Comparison of ENCODE assay signal across 12 cellular contexts in the genomic region with DNA sequence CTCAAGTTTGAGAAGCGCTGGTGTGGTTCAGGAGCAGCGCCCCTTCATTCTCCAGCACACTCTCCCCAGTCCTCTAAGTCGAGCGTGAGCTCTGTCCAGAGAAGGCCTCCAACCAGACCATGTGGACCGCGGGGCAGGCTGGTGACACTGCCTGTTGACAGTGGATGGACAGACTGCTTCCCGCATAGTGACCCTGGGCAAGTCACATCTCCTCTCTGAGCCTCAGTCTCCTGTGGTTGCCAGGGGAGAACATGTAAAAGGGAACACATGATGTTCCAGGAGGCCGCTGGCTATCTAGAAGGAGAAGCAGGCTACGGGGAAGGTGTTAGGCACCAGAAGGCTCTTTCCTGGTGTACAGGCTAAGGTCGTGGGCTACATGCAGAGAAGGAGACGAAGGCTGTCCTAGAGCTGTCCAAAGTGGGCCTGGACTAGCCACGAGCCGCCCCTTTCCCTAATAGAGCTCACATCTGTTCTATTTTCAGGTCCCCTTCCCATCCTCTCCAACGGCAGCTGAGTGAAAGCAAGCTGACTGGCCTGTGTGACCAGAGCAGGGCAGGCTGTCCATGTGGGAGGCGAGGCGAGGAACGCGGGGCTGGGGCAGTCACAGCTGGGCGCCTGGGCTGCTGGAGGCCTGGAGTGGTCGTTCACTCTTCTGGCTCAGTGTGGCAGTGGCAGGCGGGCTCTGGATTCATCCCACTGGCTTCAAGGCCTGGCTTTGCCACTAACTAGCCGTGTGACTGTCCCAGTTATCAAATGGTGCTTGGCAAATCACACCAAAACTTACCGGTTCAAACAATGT. TPM values are rescaled to one million over a fixed set of nuclear protein-coding genes. Genes with fewer than 3 reads are reported as not detected.
DNase-seq lines count a peak whose midpoint lies in the region; ATAC-seq, FAIRE-seq and TF ChIP-seq lines count a peak whose summit lies in the region.
"Had no signal": no experiment of that assay in that cellular context is flagged by ENCODE, and none has a peak within 500 bp of the region (broad histone marks: within the 10 kb centered on the region; RNA-seq: fewer than 3 reads in every experiment).

No MANE protein-coding gene starts in this region.

- H3K9me2 ChIP-seq in PC-3 (replicated peaks; ENCODE audit: low read length): no peaks in the 10 kb centered on the region

- peaks cover 75 to 93% (median 85%) of the 10 kb centered on the region in 3 donors for H3K4me1 Mint-ChIP-seq in CD8-positive, alpha-beta memory T cell

- no peaks in the 10 kb centered on the region for H3K27me3 Mint-ChIP-seq in CD8-positive, alpha-beta memory T cell

- H3K36me3 Mint-ChIP-seq in CD8-positive, alpha-beta memory T cell: peaks cover 8 to 82% (median 23%) of the 10 kb centered on the region in 3 donors

- no peaks in the 10 kb centered on the region for H3K27me3 ChIP-seq in CD8-positive, alpha-beta memory T cell (ENCODE audit: insufficient read depth, low read length, poor library complexity, severe bottlenecking)
- H3K27me3 ChIP-seq in PC-3 (ENCODE audit: low read length) (no peaks in the 10 kb centered on the region), endothelial cell of umbilical vein (ENCODE audit: control insufficient read depth in 2 of 2, insufficient read depth in 2 of 2, low read length in 2 of 2) (no peaks in the 10 kb centered on the region)
- H3K27me3 ChIP-seq: cardiac muscle cell, uterus had no signal

- POLR2A ChIA-PET in CD8-positive, alpha-beta memory T cell (lab: Charles Lee): interaction anchor here (0.6 to 2.1 kb wide), 2 partner anchors 11 to 23 kb away, joined by 3 to 5 read pairs; a partner anchor contains a TSS
- POLR2A ChIA-PET in PC-3 (lab: Charles Lee; ENCODE audit: unreplicated experiment): no interaction called here
- POLR2A ChIA-PET in endothelial cell of umbilical vein (lab: Charles Lee): interaction anchor here (0.6 to 1.8 kb wide), 2 partner anchors 11 to 393 kb away, joined by 4 to 7 read pairs; a partner anchor contains a TSS

- H3K27ac ChIP-seq in CD8-positive, alpha-beta memory T cell (ENCODE audit: low read depth, low read length): peak overlapping the region; percentile 20
- H3K27ac ChIP-seq in PC-3 (ENCODE audit: low read length) (peak overlapping the region; percentile 99), endothelial cell of umbilical vein (ENCODE audit: insufficient read depth, low read depth, low read length) (peak overlapping the region; percentile 99)
- H3K27ac ChIP-seq: cardiac muscle cell had no signal

- no peak overlapping the region for H2AFZ ChIP-seq in PC-3 (ENCODE audit: low read length)
- H2AFZ ChIP-seq in endothelial cell of umbilical vein (ENCODE audit: low read depth, low read length): no peak overlapping the region

- no peak for DNase-seq in CD8-positive, alpha-beta memory T cell
- DNase-seq in PC-3 (no peak), endothelial cell of umbilical vein (ENCODE audit: low read depth, low spot score) (no peak), posterior vena cava (ENCODE audit: low spot score) (peak; percentile 74), NCI-H2107 (lab: John Stamatoyannopoulos, UW) (no peak), NCI-H345 (lab: John Stamatoyannopoulos, UW) (no peak), kidney tubule cell (ENCODE audit: low spot score) (no peak)
- DNase-seq: DND-41, Kasumi-1 had no signal

- H3K4me2 ChIP-seq in PC-3 (ENCODE audit: low read length): peak overlapping the region; percentile 57
- H3K4me2 ChIP-seq in endothelial cell of umbilical vein (ENCODE audit: insufficient read depth, low read length): peak overlapping the region; percentile 30

- no peaks in the 10 kb centered on the region for H3K9me1 ChIP-seq in endothelial cell of umbilical vein (replicated peaks; ENCODE audit: control insufficient read depth, extremely low read depth, insufficient read depth, low read length)

- dilution Hi-C loops in endothelial cell of umbilical vein (cut with MboI; ENCODE audit: extremely low pct_ligation_motif_present, low sequenced_read_pairs): no loop called here

- H3K9me3 ChIP-seq in CD8-positive, alpha-beta memory T cell (ENCODE audit: low read length): no peaks in the 10 kb centered on the region
- no peaks in the 10 kb centered on the region for H3K9me3 ChIP-seq in PC-3 (ENCODE audit: low read length)
- no peaks in the 10 kb centered on the region for H3K9me3 ChIP-seq in endothelial cell of umbilical vein (replicated peaks; ENCODE audit: control insufficient read depth, insufficient read depth, low read length)
- H3K9me3 ChIP-seq: uterus had no signal

- H3K36me3 ChIP-seq in CD8-positive, alpha-beta memory T cell (ENCODE audit: insufficient read depth, low read length): peaks cover 20% of the 10 kb centered on the region
- H3K36me3 ChIP-seq in PC-3 (ENCODE audit: low read depth, low read length): no peaks in the 10 kb centered on the region
- H3K36me3 ChIP-seq in endothelial cell of umbilical vein (ENCODE audit: control insufficient read depth in 2 of 2, extremely low read depth in 1 of 2, insufficient read depth in 2 of 2, low read length in 2 of 2): no peaks in the 10 kb centered on the region
- H3K36me3 ChIP-seq: cardiac muscle cell, uterus had no signal

- peak overlapping the region; percentile 15 for H3K4me3 ChIP-seq in CD8-positive, alpha-beta memory T cell (ENCODE audit: low read length)
- H3K4me3 ChIP-seq in PC-3 (ENCODE audit: low read length): no peak overlapping the region
- H3K4me3 ChIP-seq in endothelial cell of umbilical vein (replicated peaks in 1 of 3; ENCODE audit: insufficient read depth in 1 of 3, low read depth in 1 of 3, low read length in 3 of 3): no peak overlapping the region
- H3K4me3 ChIP-seq: cardiac muscle cell, uterus had no signal

- TF ChIP-seq POLR2A in endothelial cell of umbilical vein (IDR thresholded peaks at IDR 0.05; ENCODE audit: low read depth, low read length): no peak

- BruUV-seq in PC-3 (replicated peaks; lab: Mats Ljungman, UMichigan) (no TSS peak), endothelial cell of umbilical vein (replicated peaks; lab: Mats Ljungman, UMichigan) (TSS peak; percentile 86)

- ATAC-seq in PC-3 (no peak), GM19324 (IDR thresholded peaks at IDR 0.05; ENCODE audit: low FRiP score, unreplicated experiment) (no peak)

- H3K79me2 ChIP-seq in PC-3 (ENCODE audit: low read length): no peaks in the 10 kb centered on the region
- H3K79me2 ChIP-seq in endothelial cell of umbilical vein (ENCODE audit: control insufficient read depth, insufficient read depth, low read length): no peaks in the 10 kb centered on the region

- no peaks in the 10 kb centered on the region for H4K20me1 ChIP-seq in PC-3 (ENCODE audit: low read length)
- H4K20me1 ChIP-seq in endothelial cell of umbilical vein (replicated peaks; ENCODE audit: control insufficient read depth, extremely low read depth, insufficient read depth, low read length): no peaks in the 10 kb centered on the region

- no peaks in the 10 kb centered on the region for H3F3A ChIP-seq in PC-3 (ENCODE audit: low read length, unreplicated experiment)

- peaks cover 87% of the 10 kb centered on the region for H3K4me1 ChIP-seq in CD8-positive, alpha-beta memory T cell (ENCODE audit: insufficient read depth, low read length)
- H3K4me1 ChIP-seq in PC-3 (ENCODE audit: insufficient read depth, low read length) (peaks cover 32% of the 10 kb centered on the region), endothelial cell of umbilical vein (ENCODE audit: control insufficient read depth, extremely low read depth, insufficient read depth, low read length) (peaks cover 35% of the 10 kb centered on the region)
- H3K4me1 ChIP-seq: uterus had no signal

- no peaks in the 10 kb centered on the region for H3K9me3 Mint-ChIP-seq in CD8-positive, alpha-beta memory T cell

- H3K9ac ChIP-seq in PC-3 (ENCODE audit: low read length) (peak overlapping the region; percentile 80), endothelial cell of umbilical vein (replicated peaks; ENCODE audit: extremely low read depth, insufficient read depth, low read length) (peak overlapping the region; percentile 91)

- CTCF ChIA-PET in CD8-positive, alpha-beta memory T cell (lab: Charles Lee): interaction anchor here (0.7 to 2.6 kb wide), 7 partner anchors 9 to 25 kb away, joined by 3 to 24 read pairs (median 3); a partner anchor contains a TSS
- CTCF ChIA-PET in PC-3 (lab: Charles Lee) (no interaction called here), endothelial cell of umbilical vein (lab: Charles Lee) (interaction anchor here (0.7 to 1.8 kb wide), 4 partner anchors 10 to 184 kb away, joined by 3 to 12 read pairs (median 8); a partner anchor contains a TSS)

- FAIRE-seq in endothelial cell of umbilical vein (lab: Jason Lieb, UNC): no peak

- intact Hi-C loops in PC-3 (cut with micrococcal nuclease) (no loop called here), endothelial cell of umbilical vein (cut with micrococcal nuclease) (loop anchor here (1.0 to 5.0 kb wide), 6 partner anchors 12 to 438 kb away; a partner anchor contains a TSS), posterior vena cava (cut with DNase I) (no loop called here)

- H3K27ac Mint-ChIP-seq in CD8-positive, alpha-beta memory T cell: peak overlapping the region; percentile 89 to 99 (median 96)

- peak overlapping the region; percentile 9 to 83 (median 73) for H3K4me3 Mint-ChIP-seq in CD8-positive, alpha-beta memory T cell

- TF ChIP-seq CTCF in PC-3 (conservative IDR thresholded peaks at IDR 0.05; ENCODE audit: low read depth, low read length): no peak
- no peak for TF ChIP-seq CTCF in endothelial cell of umbilical vein (IDR thresholded peaks at IDR 0.05; ENCODE audit: extremely low read depth in 1 of 2, insufficient read depth in 1 of 2, low read depth in 1 of 2, low read length in 2 of 2)

RNA-seq across cellular contexts. Expression of a gene that starts 11.1 kb away (rescaled TPM):
- 10 to 100 TPM; 22.5 to 27.2 TPM for total RNA-seq in CD8-positive, alpha-beta memory T cell
- 572 TPM for polyA plus RNA-seq in CD8-positive, alpha-beta memory T cell
- total RNA-seq in PC-3 (2014; rRNA removed) (48.6 and 64.0 TPM in 2 replicates), endothelial cell of umbilical vein (5.4 and 6.4 TPM in 2 replicates), posterior vena cava (1 to 10 TPM; 6.9 to 7.4 TPM)
- 7.5 and 9.0 TPM in 2 replicates for polyA plus RNA-seq in endothelial cell of umbilical vein
- polyA plus RNA-seq in endothelial cell of umbilical vein (2011; cell fraction: cytosol; rRNA removed): 5.5 and 6.0 TPM in 2 replicates
- polyA plus RNA-seq in endothelial cell of umbilical vein (2011; cell fraction: nucleus; rRNA removed): 5.0 and 5.1 TPM in 2 replicates
- 8.6 and 9.9 TPM in 2 replicates for polyA plus RNA-seq in endothelial cell of umbilical vein (2012)
- polyA minus RNA-seq in endothelial cell of umbilical vein: 4.7 and 6.4 TPM in 2 replicates
- polyA minus RNA-seq in endothelial cell of umbilical vein (2011; cell fraction: cytosol; rRNA and poly(A)+ RNA removed): 2.7 TPM
- 11.3 and 15.8 TPM in 2 replicates for polyA minus RNA-seq in endothelial cell of umbilical vein (2011; cell fraction: nucleus; rRNA and poly(A)+ RNA removed)
- polyA plus RNA-seq: cardiac muscle cell had no signal

RNA-seq across cellular contexts. Expression of a gene that starts 28.8 kb away (rescaled TPM):
- 100 to 1,000 TPM; 109 TPM for total RNA-seq in CD8-positive, alpha-beta memory T cell
- 22.8 TPM for polyA plus RNA-seq in CD8-positive, alpha-beta memory T cell
- total RNA-seq in PC-3 (2014; rRNA removed): 81.3 and 98.7 TPM in 2 replicates
- 35.6 and 38.3 TPM in 2 replicates for total RNA-seq in endothelial cell of umbilical vein
- polyA plus RNA-seq in endothelial cell of umbilical vein: 31.6 and 34.2 TPM in 2 replicates
- polyA plus RNA-seq in endothelial cell of umbilical vein (2011; cell fraction: cytosol; rRNA removed): 30.4 and 33.1 TPM in 2 replicates
- 71.6 and 79.4 TPM in 2 replicates for polyA plus RNA-seq in endothelial cell of umbilical vein (2011; cell fraction: nucleus; rRNA removed)
- 24.7 and 28.5 TPM in 2 replicates for polyA plus RNA-seq in endothelial cell of umbilical vein (2012)
- polyA minus RNA-seq in endothelial cell of umbilical vein: 40.9 and 53.8 TPM in 2 replicates
- polyA minus RNA-seq in endothelial cell of umbilical vein (2011; cell fraction: cytosol; rRNA and poly(A)+ RNA removed): 33.0 TPM
- 51.5 and 84.7 TPM in 2 replicates for polyA minus RNA-seq in endothelial cell of umbilical vein (2011; cell fraction: nucleus; rRNA and poly(A)+ RNA removed)
- 10 to 100 TPM; 12.2 to 24.3 TPM for total RNA-seq in posterior vena cava

Comparison
In these comparisons a context has a peak if more than half of its experiments do, and no peak if none do; other contexts are left out.
1. H3K27ac ChIP-seq: peak in every context shown above with its lines; median percentile 99 in PC-3; 99 in endothelial cell of umbilical vein; 20 in CD8-positive, alpha-beta memory T cell.